ENCODE assay signal across 1 cellular context in the genomic region with DNA sequence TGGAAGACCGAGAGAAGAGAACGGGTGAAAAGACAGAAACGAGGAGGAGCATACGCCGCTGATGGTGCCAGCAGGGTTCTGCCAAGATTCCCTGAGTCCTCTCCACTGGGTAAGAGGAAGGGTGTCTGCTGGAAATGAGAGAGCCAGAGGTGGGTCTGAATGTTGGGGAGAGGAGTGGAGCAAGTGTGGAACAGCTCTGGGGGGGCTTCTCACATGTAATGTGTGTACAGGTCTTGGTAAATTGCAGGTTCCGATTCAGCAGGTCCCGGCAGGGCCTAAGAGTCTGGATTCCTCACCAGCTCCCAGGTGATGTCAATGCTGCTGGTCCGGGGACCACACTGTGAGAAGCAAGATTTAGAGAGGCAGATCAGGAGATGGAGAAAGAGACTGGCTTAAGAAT.
A peak's percentile ranks its signal among the peaks of the same experiment; 100 is the strongest.
TF ChIP-seq lines count a peak whose summit lies in the region.

No MANE protein-coding gene starts in this region.

TF ChIP-seq in HepG2, 621 proteins besides CTCF, POLR2A, EP300 and RAD21:
- TF ChIP-seq TAF15 (IDR thresholded peaks at IDR 0.05; ENCODE audit: low read depth, low read length, poor library complexity, severe bottlenecking), result no peak
- 0 out of 2 replicates have a peak, but pooled peaks have one; percentile 42 for TF ChIP-seq KDM5B (CRISPR knock-in tag; IDR thresholded peaks at IDR 0.05; ENCODE audit: borderline replicate concordance)
- TF ChIP-seq, protein P1, sequence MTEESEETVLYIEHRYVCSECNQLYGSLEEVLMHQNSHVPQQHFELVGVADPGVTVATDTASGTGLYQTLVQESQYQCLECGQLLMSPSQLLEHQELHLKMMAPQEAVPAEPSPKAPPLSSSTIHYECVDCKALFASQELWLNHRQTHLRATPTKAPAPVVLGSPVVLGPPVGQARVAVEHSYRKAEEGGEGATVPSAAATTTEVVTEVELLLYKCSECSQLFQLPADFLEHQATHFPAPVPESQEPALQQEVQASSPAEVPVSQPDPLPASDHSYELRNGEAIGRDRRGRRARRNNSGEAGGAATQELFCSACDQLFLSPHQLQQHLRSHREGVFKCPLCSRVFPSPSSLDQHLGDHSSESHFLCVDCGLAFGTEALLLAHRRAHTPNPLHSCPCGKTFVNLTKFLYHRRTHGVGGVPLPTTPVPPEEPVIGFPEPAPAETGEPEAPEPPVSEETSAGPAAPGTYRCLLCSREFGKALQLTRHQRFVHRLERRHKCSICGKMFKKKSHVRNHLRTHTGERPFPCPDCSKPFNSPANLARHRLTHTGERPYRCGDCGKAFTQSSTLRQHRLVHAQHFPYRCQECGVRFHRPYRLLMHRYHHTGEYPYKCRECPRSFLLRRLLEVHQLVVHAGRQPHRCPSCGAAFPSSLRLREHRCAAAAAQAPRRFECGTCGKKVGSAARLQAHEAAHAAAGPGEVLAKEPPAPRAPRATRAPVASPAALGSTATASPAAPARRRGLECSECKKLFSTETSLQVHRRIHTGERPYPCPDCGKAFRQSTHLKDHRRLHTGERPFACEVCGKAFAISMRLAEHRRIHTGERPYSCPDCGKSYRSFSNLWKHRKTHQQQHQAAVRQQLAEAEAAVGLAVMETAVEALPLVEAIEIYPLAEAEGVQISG (CRISPR knock-in tag; IDR thresholded peaks at IDR 0.05), result no peak
- TF ChIP-seq, protein P2, sequence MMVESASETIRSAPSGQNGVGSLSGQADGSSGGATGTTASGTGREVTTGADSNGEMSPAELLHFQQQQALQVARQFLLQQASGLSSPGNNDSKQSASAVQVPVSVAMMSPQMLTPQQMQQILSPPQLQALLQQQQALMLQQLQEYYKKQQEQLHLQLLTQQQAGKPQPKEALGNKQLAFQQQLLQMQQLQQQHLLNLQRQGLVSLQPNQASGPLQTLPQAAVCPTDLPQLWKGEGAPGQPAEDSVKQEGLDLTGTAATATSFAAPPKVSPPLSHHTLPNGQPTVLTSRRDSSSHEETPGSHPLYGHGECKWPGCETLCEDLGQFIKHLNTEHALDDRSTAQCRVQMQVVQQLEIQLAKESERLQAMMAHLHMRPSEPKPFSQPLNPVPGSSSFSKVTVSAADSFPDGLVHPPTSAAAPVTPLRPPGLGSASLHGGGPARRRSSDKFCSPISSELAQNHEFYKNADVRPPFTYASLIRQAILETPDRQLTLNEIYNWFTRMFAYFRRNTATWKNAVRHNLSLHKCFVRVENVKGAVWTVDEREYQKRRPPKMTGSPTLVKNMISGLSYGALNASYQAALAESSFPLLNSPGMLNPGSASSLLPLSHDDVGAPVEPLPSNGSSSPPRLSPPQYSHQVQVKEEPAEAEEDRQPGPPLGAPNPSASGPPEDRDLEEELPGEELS (CRISPR knock-in tag; IDR thresholded peaks at IDR 0.05), result no peak
- no peak for TF ChIP-seq KDM6A (CRISPR knock-in tag; IDR thresholded peaks at IDR 0.05; ENCODE audit: low read depth)
- TF ChIP-seq, protein P3, sequence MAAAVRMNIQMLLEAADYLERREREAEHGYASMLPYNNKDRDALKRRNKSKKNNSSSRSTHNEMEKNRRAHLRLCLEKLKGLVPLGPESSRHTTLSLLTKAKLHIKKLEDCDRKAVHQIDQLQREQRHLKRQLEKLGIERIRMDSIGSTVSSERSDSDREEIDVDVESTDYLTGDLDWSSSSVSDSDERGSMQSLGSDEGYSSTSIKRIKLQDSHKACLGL (CRISPR knock-in tag; IDR thresholded peaks at IDR 0.05), result 0 out of 2 replicates have a peak, but pooled peaks have one; percentile 41
- no peak for TF ChIP-seq TBX2 (CRISPR knock-in tag; IDR thresholded peaks at IDR 0.05; ENCODE audit: borderline replicate concordance)
- 0 out of 2 replicates have a peak, but pooled peaks have one; percentile 62 for TF ChIP-seq EZH2 (conservative IDR thresholded peaks at IDR 0.05; ENCODE audit: low read depth, low read length)
- TF ChIP-seq MTA3 (CRISPR knock-in tag; IDR thresholded peaks at IDR 0.05), result no peak
TF ChIP-seq in HepG2: peak in this region for 3.
